19 cellular contexts compared by ENCODE assay signal in the genomic region with DNA sequence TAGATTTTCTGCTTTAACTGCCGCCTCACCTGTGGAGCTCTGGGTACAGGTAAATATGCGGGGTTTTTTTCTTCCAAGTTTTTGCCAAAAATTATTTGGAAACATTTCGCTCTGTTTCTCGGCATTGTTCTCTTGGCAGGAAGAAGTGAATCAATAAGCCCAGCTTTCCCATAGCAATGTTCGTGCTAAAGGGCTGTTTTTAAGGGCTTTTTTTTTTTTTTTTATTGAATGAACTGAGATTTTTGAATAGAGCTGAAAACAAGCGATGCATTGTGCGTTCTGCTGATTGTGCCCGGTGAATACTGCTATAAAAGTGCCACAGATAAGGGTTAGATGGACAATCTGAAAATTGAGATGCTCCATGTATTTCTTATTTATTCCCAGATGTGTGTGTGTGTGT. TPM values are rescaled to one million over a fixed set of nuclear protein-coding genes. Genes with fewer than 3 reads are reported as not detected.
DNase-seq lines count a peak whose midpoint lies in the region; ATAC-seq, FAIRE-seq and TF ChIP-seq lines count a peak whose summit lies in the region.
"Had no signal": no experiment of that assay in that cellular context is flagged by ENCODE, and none has a peak within 500 bp of the region (broad histone marks: within the 10 kb centered on the region; RNA-seq: fewer than 3 reads in every experiment).

No MANE protein-coding gene starts in this region.

- H3K27me3 ChIP-seq in HUES48 (ENCODE audit: control insufficient read depth, insufficient read depth, low read length) = no peaks in the 10 kb centered on the region
- no peaks in the 10 kb centered on the region for H3K27me3 ChIP-seq in H1 (replicated peaks in 1 of 4; ENCODE audit: control insufficient read depth in 3 of 4, extremely low read depth in 1 of 4, insufficient read depth in 3 of 4, low read length in 3 of 4)
- H3K27me3 ChIP-seq in thyroid gland = no peaks in the 10 kb centered on the region
- H3K27me3 ChIP-seq: tibial artery had no signal

- H4K8ac ChIP-seq in H1 (ENCODE audit: extremely low read depth, insufficient read depth, low read length) = no peak overlapping the region

- TF ChIP-seq POLR2A in H1 (IDR thresholded peaks at IDR 0.05; ENCODE audit: control extremely low read depth in 1 of 2, low read depth in 2 of 2, low read length in 2 of 2) = no peak
- TF ChIP-seq POLR2A in thyroid gland (IDR thresholded peaks at IDR 0.05) = no peak

- no peaks in the 10 kb centered on the region for H3K36me3 Mint-ChIP-seq in activated T-helper 2 cell treated with anti-CD3 and anti-CD28 coated beads, Interferon-gamma antibody, Interleukin-2, Interleukin-4, amounts not matched to agents 10 μg/mL and 5 μg/mL and 100 μg/mL, durations not matched to agents 14 hours and 24 hours and 36 hours (ENCODE audit: low read depth)
- H3K36me3 Mint-ChIP-seq: activated naive CD4-positive, alpha-beta T cell treated with anti-CD3 and anti-CD28 coated beads, Interleukin-2, amount 50 U/mL, for 72 hours had no signal

- no peak overlapping the region for H3K4ac ChIP-seq in H1 (replicated peaks; ENCODE audit: insufficient read length, low read depth, low read length)

- CTCF ChIA-PET in H1 (lab: Charles Lee; ENCODE audit: partially characterized antibody) = interaction anchor here (0.6 to 1.2 kb wide), 5 partner anchors 12 to 1674 kb away, joined by 3 to 5 read pairs (median 3); no protein-coding TSS in a partner anchor

- no peak overlapping the region for H2AFZ ChIP-seq in H1 (ENCODE audit: low read length)

- H3K36me3 ChIP-seq in HUES48 (ENCODE audit: control insufficient read depth, insufficient read depth, low read length) (no peaks in the 10 kb centered on the region), H1 (ENCODE audit: control insufficient read depth in 2 of 4, insufficient read depth in 4 of 4, low read length in 3 of 4) (no peaks in the 10 kb centered on the region), mucosa of descending colon (ENCODE audit: low read depth) (no peaks in the 10 kb centered on the region), thyroid gland (no peaks in the 10 kb centered on the region)
- H3K36me3 ChIP-seq: tibial artery had no signal

- no peak overlapping the region for H4K91ac ChIP-seq in H1 (replicated peaks; ENCODE audit: insufficient read length, low read length)

- no peaks in the 10 kb centered on the region for H3K79me2 ChIP-seq in H1 (ENCODE audit: control insufficient read depth in 1 of 2, insufficient read depth in 2 of 2, low read length in 2 of 2)

- peaks cover 0 to 1% of the 10 kb centered on the region in 2 experiments for H4K20me1 ChIP-seq in H1 (replicated peaks in 1 of 2; ENCODE audit: control insufficient read depth in 1 of 2, insufficient read depth in 2 of 2, low read length in 2 of 2)

- no peak for DNase-seq in H1 (ENCODE audit: low read depth in 1 of 2, low spot score in 2 of 2)
- DNase-seq in mucosa of descending colon = peak in 1 of 3 donors; percentile 12
- DNase-seq in thyroid gland = no peak
- no peak for DNase-seq in stimulated activated CD4-positive, alpha-beta T cell treated with anti-CD3 and anti-CD28 coated beads, Interleukin-2, amount 100 ng/mL, for 24 hours
- DNase-seq in HuH-7.5 (ENCODE audit: low spot score) = no peak
- DNase-seq in activated T-helper 2 cell treated with anti-CD3 and anti-CD28 coated beads, Interferon-gamma antibody, Interleukin-2, Interleukin-4, amounts not matched to agents 10 μg/mL and 5 μg/mL and 100 μg/mL, durations not matched to agents 14 hours and 24 hours and 36 hours (ENCODE audit: low spot score) = no peak
- DNase-seq in Kasumi-1 (lab: John Stamatoyannopoulos, UW) = no peak
- DNase-seq: activated B cell treated with CpG ODN at 0.5 μM for 24 hours; cerebellar nuclear complex; EL; erythroblast; hypothalamus; NCI-H2227 treated with DMSO at 0.1 percent for 48 hours; OCI-M1; stimulated activated CD4-positive, alpha-beta T cell treated with anti-CD3 and anti-CD28 coated beads, Interleukin-15, amount 100 ng/mL, for 24 hours; tibial artery had no signal

- H3K4me3 ChIP-seq in HUES48 (ENCODE audit: low read depth, low read length) (no peak overlapping the region), H1 (ENCODE audit: extremely low read depth in 1 of 4, insufficient read depth in 2 of 4, low read depth in 3 of 4, low read length in 4 of 4) (no peak overlapping the region), mucosa of descending colon (no peak overlapping the region), thyroid gland (replicated peaks in 1 of 3) (peak overlapping the region in 1 of 3 donors; percentile 19)
- H3K4me3 ChIP-seq: tibial artery had no signal

- H3K9me3 ChIP-seq in HUES48 (ENCODE audit: control insufficient read depth, insufficient read depth, low read length) (no peaks in the 10 kb centered on the region), H1 (ENCODE audit: insufficient read depth in 2 of 2, low read depth in 1 of 2, low read length in 1 of 2) (no peaks in the 10 kb centered on the region), mucosa of descending colon (no peaks in the 10 kb centered on the region), thyroid gland (no peaks in the 10 kb centered on the region)
- H3K9me3 ChIP-seq: tibial artery had no signal

- TF ChIP-seq CTCF in H1 (IDR thresholded peaks at IDR 0.05; ENCODE audit: control extremely low read depth in 1 of 3, insufficient read depth in 1 of 3, low read depth in 1 of 3, low read length in 3 of 3) (no peak), mucosa of descending colon (IDR thresholded peaks at IDR 0.05) (no peak), thyroid gland (IDR thresholded peaks at IDR 0.05) (no peak)

- H3K27ac Mint-ChIP-seq in activated T-helper 2 cell treated with anti-CD3 and anti-CD28 coated beads, Interferon-gamma antibody, Interleukin-2, Interleukin-4, amounts not matched to agents 10 μg/mL and 5 μg/mL and 100 μg/mL, durations not matched to agents 14 hours and 24 hours and 36 hours = no peak overlapping the region
- H3K27ac Mint-ChIP-seq: activated B cell treated with CpG ODN at 0.5 μM for 24 hours; activated naive CD4-positive, alpha-beta T cell treated with anti-CD3 and anti-CD28 coated beads, Interleukin-2, amount 50 U/mL, for 72 hours had no signal

- no peaks in the 10 kb centered on the region; the same call in 1 of the 2 replicates for H3K23me2 ChIP-seq in H1 (ENCODE audit: low read depth, low read length)

- H3K4me3 Mint-ChIP-seq in activated T-helper 2 cell treated with anti-CD3 and anti-CD28 coated beads, Interferon-gamma antibody, Interleukin-2, Interleukin-4, amounts not matched to agents 10 μg/mL and 5 μg/mL and 100 μg/mL, durations not matched to agents 14 hours and 24 hours and 36 hours (ENCODE audit: low read depth) = no peak overlapping the region
- H3K4me3 Mint-ChIP-seq: activated B cell treated with CpG ODN at 0.5 μM for 24 hours had no signal

- no peak overlapping the region for H3K56ac ChIP-seq in H1 (replicated peaks; ENCODE audit: insufficient read length, low read depth, low read length)

- 86% methylated on average over 8 of the region's 8 CpGs; no CpG with 5 or more reads in 1 of the 2 experiments for WGBS in H1 (ENCODE audit: extremely low coverage in 1 of 2, insufficient coverage in 1 of 2, insufficient read length in 1 of 2, insufficient replicate concordance in 2 of 2, low coverage in 1 of 2, low lambda C conversion rate in 2 of 2, missing lambda C conversion rate in 1 of 2), 2 experiments
- WGBS in thyroid gland, 2 donors = 20 to 33% methylated on average over 8 of the region's 8 CpGs

- POLR2A ChIA-PET in H1 (lab: Charles Lee; ENCODE audit: partially characterized antibody) = interaction anchor here (1.1 kb wide), 2 partner anchors 12 to 20 kb away, joined by 3 to 6 read pairs; no protein-coding TSS in a partner anchor

- H3K9me3 Mint-ChIP-seq in activated T-helper 2 cell treated with anti-CD3 and anti-CD28 coated beads, Interferon-gamma antibody, Interleukin-2, Interleukin-4, amounts not matched to agents 10 μg/mL and 5 μg/mL and 100 μg/mL, durations not matched to agents 14 hours and 24 hours and 36 hours = no peaks in the 10 kb centered on the region
- H3K9me3 Mint-ChIP-seq: activated naive CD4-positive, alpha-beta T cell treated with anti-CD3 and anti-CD28 coated beads, Interleukin-2, amount 50 U/mL, for 72 hours had no signal

- peak; percentile 34 for ATAC-seq in mucosa of descending colon
- ATAC-seq: activated naive CD4-positive, alpha-beta T cell treated with anti-CD3 and anti-CD28 coated beads, Interleukin-2, amount 50 U/mL, for 72 hours had no signal

- TF ChIP-seq RAD21 in H1 (IDR thresholded peaks at IDR 0.05 in 1 of 2, conservative IDR thresholded peaks at IDR 0.05 in 1 of 2; ENCODE audit: low read depth in 2 of 2, low read length in 2 of 2) = no peak

- no peak overlapping the region for H3K23ac ChIP-seq in H1 (ENCODE audit: insufficient read length)

- no peak overlapping the region for H2BK5ac ChIP-seq in H1 (ENCODE audit: low read depth, low read length)

- no peak for TF ChIP-seq EP300 in H1 (IDR thresholded peaks at IDR 0.05; ENCODE audit: borderline replicate concordance in 1 of 2, low read depth in 2 of 2, low read length in 2 of 2)

- H2BK20ac ChIP-seq in H1 (ENCODE audit: low read length) = no peak overlapping the region

- H3K4me1 ChIP-seq in HUES48 (ENCODE audit: control insufficient read depth, insufficient read depth, low read length) = peaks cover 38% of the 10 kb centered on the region
- H3K4me1 ChIP-seq in H1 (replicated peaks in 1 of 4; ENCODE audit: control insufficient read depth in 3 of 4, insufficient read depth in 4 of 4, low read length in 3 of 4) = peaks cover 2 to 26% (median 11%) of the 10 kb centered on the region in 4 experiments; a peak in 6 of 7 replicates
- H3K4me1 ChIP-seq in mucosa of descending colon (ENCODE audit: low read depth) = peaks cover 11% of the 10 kb centered on the region
- H3K4me1 ChIP-seq in thyroid gland = peaks cover 45 to 65% of the 10 kb centered on the region in 2 donors
- H3K4me1 ChIP-seq: tibial artery had no signal

- H3K4me1 Mint-ChIP-seq in activated T-helper 2 cell treated with anti-CD3 and anti-CD28 coated beads, Interferon-gamma antibody, Interleukin-2, Interleukin-4, amounts not matched to agents 10 μg/mL and 5 μg/mL and 100 μg/mL, durations not matched to agents 14 hours and 24 hours and 36 hours (ENCODE audit: low read depth) = no peaks in the 10 kb centered on the region
- H3K4me1 Mint-ChIP-seq: activated B cell treated with CpG ODN at 0.5 μM for 24 hours had no signal

- FAIRE-seq in H1 (lab: Jason Lieb, UNC) = no peak
- FAIRE-seq: GM12892 had no signal

- H3K27ac ChIP-seq in HUES48 (ENCODE audit: low read depth, low read length) (peak overlapping the region; percentile 75), H1 (ENCODE audit: low read depth, low read length) (no peak overlapping the region), thyroid gland (peak overlapping the region; percentile 82 to 89 (median 82))
- H3K27ac ChIP-seq: tibial artery had no signal

- H3K14ac ChIP-seq in H1 (ENCODE audit: insufficient read length) = no peak overlapping the region

- H4K5ac ChIP-seq in H1 (ENCODE audit: insufficient read length, low read depth, low read length) = no peak overlapping the region

- H3K27me3 Mint-ChIP-seq in activated T-helper 2 cell treated with anti-CD3 and anti-CD28 coated beads, Interferon-gamma antibody, Interleukin-2, Interleukin-4, amounts not matched to agents 10 μg/mL and 5 μg/mL and 100 μg/mL, durations not matched to agents 14 hours and 24 hours and 36 hours (ENCODE audit: low read depth) = peaks cover 12% of the 10 kb centered on the region

- H3K9ac ChIP-seq in HUES48 (ENCODE audit: low read depth, low read length) = no peak overlapping the region
- no peak overlapping the region for H3K9ac ChIP-seq in H1 (replicated peaks in 1 of 4; ENCODE audit: extremely low read depth in 1 of 4, low read depth in 3 of 4, low read length in 3 of 4)

- H3K18ac ChIP-seq in H1 (ENCODE audit: extremely low read depth, low read length) = no peak overlapping the region

- no peak overlapping the region for H2AK5ac ChIP-seq in H1 (ENCODE audit: low read depth, low read length)

- no peak overlapping the region for H2BK120ac ChIP-seq in H1 (replicated peaks; ENCODE audit: low read depth, low read length)

- peak overlapping the region; percentile 49 to 63; a peak in 2 of 4 replicates for H3K4me2 ChIP-seq in H1 (ENCODE audit: insufficient read depth in 1 of 2, low read depth in 2 of 2, low read length in 2 of 2)

- H3K79me1 ChIP-seq in H1 (ENCODE audit: low read depth, low read length) = peaks cover 2% of the 10 kb centered on the region; the same call in 1 of the 2 replicates

- H2BK15ac ChIP-seq in H1 (ENCODE audit: low read length) = no peak overlapping the region

- intact Hi-C loops in mucosa of descending colon (cut with DNase I, micrococcal nuclease) (no loop called here), thyroid gland (cut with DNase I) (no loop called here)
- intact Hi-C loops in activated T-helper 2 cell treated with anti-CD3 and anti-CD28 coated beads, Interferon-gamma antibody, Interleukin-2, Interleukin-4, amounts not matched to agents 10 μg/mL and 5 μg/mL and 100 μg/mL, durations not matched to agents 14 hours and 24 hours and 36 hours (cut with micrococcal nuclease) = no loop called here

- H2BK12ac ChIP-seq in H1 (ENCODE audit: low read depth, low read length) = no peak overlapping the region

RNA-seq across cellular contexts. Expression of gene KIAA1217, which starts 30.4 kb away (rescaled TPM):
- total RNA-seq in H1 (2021; fragmentation: NEBNext Ultra II Directional; extraction: Animal tissue kit (Norgen Biotek cat#: 25700)) = 13.6 and 15.6 TPM in 2 replicates
- polyA plus RNA-seq in H1 (2011; rRNA removed) = 3.7 and 4.5 TPM in 2 replicates
- polyA plus RNA-seq in H1 (2011; cell fraction: cytosol; rRNA removed) = 2.7 TPM
- 10.3 TPM for polyA plus RNA-seq in H1 (2011; cell fraction: nucleus; rRNA removed)
- 9.4 to 11.3 TPM (median 10.3 TPM) in 4 replicates for polyA plus RNA-seq in H1 (2012, experiment 1 of 2)
- 0.55 TPM for polyA plus RNA-seq in H1 (2012, experiment 2 of 2)
- polyA plus RNA-seq in H1 (2013, experiment 1 of 2) = 9.1 TPM
- polyA plus RNA-seq in H1 (2013, experiment 2 of 2) = 9.0 TPM
- 10.3 and 12.9 TPM in 2 replicates for polyA minus RNA-seq in H1 (2011; rRNA and poly(A)+ RNA removed)
- 6.1 TPM for polyA minus RNA-seq in H1 (2011; cell fraction: cytosol; rRNA and poly(A)+ RNA removed)
- polyA minus RNA-seq in H1 (2011; cell fraction: nucleus; rRNA and poly(A)+ RNA removed) = 26.3 TPM
- 10 to 100 TPM; 49.5 to 94.5 (median 63.9) TPM for total RNA-seq in mucosa of descending colon
- total RNA-seq in thyroid gland = 100 to 1,000 TPM in 1 of 4 donors, 10 to 100 TPM in 3; 67.3 to 104 (median 89.8) TPM
- 0.41 and 0.62 TPM in 2 replicates for total RNA-seq in activated T-helper 2 cell treated with anti-CD3 and anti-CD28 coated beads, Interferon-gamma antibody, Interleukin-2, Interleukin-4, amounts not matched to agents 10 μg/mL and 5 μg/mL and 100 μg/mL, durations not matched to agents 14 hours and 24 hours and 36 hours
